16 cellular contexts compared by ENCODE assay signal in the genomic region with DNA sequence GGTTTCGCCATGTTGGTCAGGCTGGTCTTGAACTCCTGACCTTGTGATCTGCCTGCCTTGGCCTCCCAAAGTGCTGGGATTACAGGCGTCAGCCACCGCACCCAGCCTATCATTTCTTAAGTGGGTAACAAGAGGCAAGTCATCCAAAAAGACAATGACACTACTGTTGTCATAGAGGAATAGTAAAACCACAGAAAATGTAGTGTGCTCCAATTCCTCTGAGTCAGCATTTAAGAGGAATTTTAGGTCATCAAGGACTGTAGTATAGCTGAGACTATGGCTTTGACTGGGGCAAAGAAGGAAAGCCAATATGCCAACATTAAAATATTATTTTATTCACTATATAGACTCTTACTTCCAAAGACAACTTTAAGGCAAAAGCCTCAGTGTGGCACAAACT.
"Had no signal": no experiment of that assay in that cellular context is flagged by ENCODE, and none has a peak within 500 bp of the region (broad histone marks: within the 10 kb centered on the region; RNA-seq: fewer than 3 reads in every experiment).

No MANE protein-coding gene starts in this region.

- H3K9me3 Mint-ChIP-seq: activated naive CD4-positive, alpha-beta T cell treated with anti-CD3 and anti-CD28 coated beads for 36 hours; activated T-helper 1 cell treated with anti-CD3 and anti-CD28 coated beads, Interleukin-12 subunit alpha, Interleukin-12 subunit beta, Interleukin-2, Interleukin-4 antibody, amounts not matched to agents 30 ng/mL and 10 ng/mL and 1 ng/mL, durations not matched to agents 14 hours and 24 hours and 36 hours; memory B cell; natural killer cell had no signal

- H3K27me3 ChIP-seq: brain microvascular endothelial cell, upper lobe of right lung had no signal

- ATAC-seq: natural killer cell, right cardiac atrium, upper lobe of right lung had no signal

- H3K9me3 ChIP-seq: left ventricle myocardium inferior, upper lobe of right lung had no signal

- H3K4me3 ChIP-seq: left ventricle myocardium inferior, upper lobe of right lung had no signal

- FAIRE-seq: keratinocyte had no signal

- H3K36me3 ChIP-seq: brain microvascular endothelial cell, left ventricle myocardium inferior had no signal

- H3K4me3 Mint-ChIP-seq: activated naive CD4-positive, alpha-beta T cell treated with anti-CD3 and anti-CD28 coated beads for 36 hours; activated T-helper 1 cell treated with anti-CD3 and anti-CD28 coated beads, Interleukin-12 subunit alpha, Interleukin-12 subunit beta, Interleukin-2, Interleukin-4 antibody, amounts not matched to agents 30 ng/mL and 10 ng/mL and 1 ng/mL, durations not matched to agents 14 hours and 24 hours and 36 hours; memory B cell; natural killer cell had no signal

- H3K27me3 Mint-ChIP-seq: memory B cell had no signal

- DNase-seq: activated CD4-positive, CD25-positive, alpha-beta regulatory T cell treated with anti-CD3 and anti-CD28 coated beads, Interleukin-2, amount 50 U/mL, for 72 hours; activated naive CD4-positive, alpha-beta T cell treated with anti-CD3 and anti-CD28 coated beads for 36 hours; amniotic stem cell; brain microvascular endothelial cell; effector memory CD4-positive, alpha-beta T cell; left ventricle myocardium inferior; natural killer cell; nucleus accumbens; right cardiac atrium; stimulated activated naive CD4-positive, alpha-beta T cell treated with Interleukin-2 at 50 U/mL for 16 hours; SW 1271; T-helper 9 cell; upper lobe of right lung had no signal

- H3K27ac ChIP-seq: brain microvascular endothelial cell, upper lobe of right lung had no signal

- H3K4me1 ChIP-seq: upper lobe of right lung had no signal

- H3K27ac Mint-ChIP-seq: activated naive CD4-positive, alpha-beta T cell treated with anti-CD3 and anti-CD28 coated beads for 36 hours; activated T-helper 1 cell treated with anti-CD3 and anti-CD28 coated beads, Interleukin-12 subunit alpha, Interleukin-12 subunit beta, Interleukin-2, Interleukin-4 antibody, amounts not matched to agents 30 ng/mL and 10 ng/mL and 1 ng/mL, durations not matched to agents 14 hours and 24 hours and 36 hours; memory B cell; natural killer cell had no signal
